ENCODE assay signal across 8 cellular contexts in the genomic region with DNA sequence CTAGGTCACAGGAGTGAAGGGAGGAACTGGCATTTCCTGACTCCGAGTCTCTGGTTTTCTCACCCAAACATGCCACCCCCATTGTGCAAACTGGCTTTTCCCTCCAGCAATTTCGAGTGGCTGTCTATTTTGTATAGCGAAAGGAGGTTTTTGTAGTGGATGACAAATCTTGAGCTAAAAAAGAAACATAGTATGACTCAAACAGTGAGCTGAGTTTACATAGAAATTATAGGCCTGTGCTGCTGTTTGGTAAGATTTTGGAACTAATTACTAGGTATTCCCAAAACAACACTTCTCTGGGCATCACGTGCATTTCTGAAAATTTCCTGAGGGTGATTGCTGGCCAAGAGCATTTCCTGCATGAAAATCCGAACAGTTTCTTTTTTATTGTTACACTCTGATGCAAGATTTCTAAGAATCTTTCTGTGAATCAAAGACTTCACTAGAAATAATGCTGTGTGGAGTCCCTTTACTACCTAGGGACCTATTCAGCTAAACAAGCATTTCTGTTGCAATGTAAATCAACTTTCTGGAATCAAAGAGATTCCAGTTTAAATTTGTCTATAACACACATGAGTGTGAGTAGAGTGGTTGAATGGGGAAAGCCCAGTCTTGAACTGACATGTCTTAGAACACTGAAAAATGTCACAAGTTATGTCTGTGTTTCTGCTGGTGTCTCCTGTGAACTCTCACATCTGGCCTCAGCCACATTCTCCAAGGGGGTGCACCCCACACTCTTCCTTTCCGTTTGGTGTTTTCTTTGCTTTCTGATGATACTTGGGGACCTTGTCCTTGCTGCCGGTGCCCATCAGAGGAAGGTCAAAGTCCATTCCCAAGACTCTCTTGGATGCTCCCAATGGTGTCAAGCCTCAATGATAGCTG. TPM values are rescaled to one million over a fixed set of nuclear protein-coding genes. Genes with fewer than 3 reads are reported as not detected.
A peak's percentile ranks its signal among the peaks of the same experiment; 100 is the strongest.
DNase-seq lines count a peak whose midpoint lies in the region; ATAC-seq and TF ChIP-seq lines count a peak whose summit lies in the region.

No MANE protein-coding gene starts in this region.

- H3K36me3 Mint-ChIP-seq in endodermal cell (ENCODE audit: low read depth), result no peaks in the 10 kb centered on the region

- H3K27me3 Mint-ChIP-seq in endodermal cell (ENCODE audit: insufficient read depth), result no peaks in the 10 kb centered on the region

- no peak overlapping the region for H3K27ac Mint-ChIP-seq in endodermal cell

- peak; percentile 2 for DNase-seq in AG09319 (ENCODE audit: extremely low read depth, low read depth)
- DNase-seq in foreskin melanocyte, result peak; percentile 81
- no peak for DNase-seq in NCI-H510A (lab: John Stamatoyannopoulos, UW)
- no peak for DNase-seq in endodermal cell
- no peak for DNase-seq in medulla oblongata (ENCODE audit: extremely low spot score)
- no peak for DNase-seq in NCI-H1048 (lab: John Stamatoyannopoulos, UW)

- no peak overlapping the region for H3K27ac ChIP-seq in endodermal cell (ENCODE audit: low read depth, low read length)

- H3K36me3 ChIP-seq in endodermal cell (ENCODE audit: control insufficient read depth, insufficient read depth, low read length), result no peaks in the 10 kb centered on the region

- peaks cover 3% of the 10 kb centered on the region for H3K9me3 Mint-ChIP-seq in endodermal cell

- H3K4me3 Mint-ChIP-seq in endodermal cell, result no peak overlapping the region

- 74 to 79% methylated on average over 6 to 7 of the region's 7 CpGs for WGBS in endodermal cell (ENCODE audit: insufficient coverage in 1 of 2, insufficient read length in 1 of 2), 2 experiments

- ATAC-seq in GM19372 (IDR thresholded peaks at IDR 0.05; ENCODE audit: low read depth, unreplicated experiment) (peak; percentile 71), HG03521 (IDR thresholded peaks at IDR 0.05; ENCODE audit: unreplicated experiment) (peak; percentile 62)

- TF ChIP-seq CTCF in AG09319 (IDR thresholded peaks at IDR 0.05; ENCODE audit: low read depth, low read length) (no peak), endodermal cell (conservative IDR thresholded peaks at IDR 0.05) (no peak)

- no peak overlapping the region for H3K9ac ChIP-seq in endodermal cell (ENCODE audit: extremely low read depth, low read length, poor library complexity, severe bottlenecking)

- H3K9me3 ChIP-seq in endodermal cell (ENCODE audit: control insufficient read depth, low read length), result no peaks in the 10 kb centered on the region

- H3K4me3 ChIP-seq in endodermal cell (ENCODE audit: low read length), result no peak overlapping the region

- H3K27me3 ChIP-seq in endodermal cell (ENCODE audit: control insufficient read depth, insufficient read depth, low read length, poor library complexity, severe bottlenecking), result no peaks in the 10 kb centered on the region

- H3K4me1 Mint-ChIP-seq in endodermal cell, result peaks cover 26% of the 10 kb centered on the region

- peaks cover 12% of the 10 kb centered on the region for H3K4me1 ChIP-seq in endodermal cell (ENCODE audit: control insufficient read depth, insufficient read depth, low read length)

RNA-seq across cellular contexts. Expression of a gene that starts 33.3 kb away (rescaled TPM):
- total RNA-seq in endodermal cell, result 100 to 1,000 TPM; 117 to 139 TPM
- 39.1 TPM for polyA plus RNA-seq in endodermal cell (2013, experiment 1 of 2)
- polyA plus RNA-seq in endodermal cell (2013, experiment 2 of 2), result 33.2 TPM

Comparison
In these comparisons a context has a peak if more than half of its experiments do, and no peak if none do; other contexts are left out.
1. DNase-seq: peak in AG09319 (single experiment) and foreskin melanocyte (single experiment); none in NCI-H510A (single experiment), endodermal cell (single experiment), medulla oblongata (single experiment) and NCI-H1048 (single experiment).